14 cellular contexts compared by ENCODE assay signal in genomic region chr22:22180738-22181514, GRCh38.
"Had no signal": no experiment of that assay in that cellular context is flagged by ENCODE, and none has a peak within 500 bp of the region (broad histone marks: within the 10 kb centered on the region; RNA-seq: fewer than 3 reads in every experiment).

No MANE protein-coding gene starts in this region.

- ATAC-seq: activated CD8-positive, alpha-beta memory T cell treated with anti-CD3 and anti-CD28 coated beads, Interleukin-2, amount 10 ng/mL, durations not matched to agents 7 days and 5 days; esophagus mucosa; sciatic nerve had no signal

- DNase-seq: activated CD4-positive, alpha-beta T cell treated with anti-CD3 and anti-CD28 coated beads for 1 hour; activated CD4-positive, alpha-beta T cell treated with anti-CD3 and anti-CD28 coated beads, Interleukin-2, amount 50 U/mL, for 48 hours; activated CD8-positive, alpha-beta memory T cell treated with anti-CD3 and anti-CD28 coated beads, Interleukin-2, amount 10 ng/mL, durations not matched to agents 7 days and 5 days; activated effector memory CD4-positive, alpha-beta T cell treated with anti-CD3 and anti-CD28 coated beads, Interleukin-2, amount 50 U/mL, for 16 hours; activated naive CD8-positive, alpha-beta T cell treated with anti-CD3 and anti-CD28 coated beads for 36 hours; activated T-cell treated with anti-CD3 and anti-CD28 coated beads, Interleukin-2, amount 50 U/mL, for 24 hours; brain microvascular endothelial cell; cerebellar nuclear complex; T-helper 9 cell had no signal

- H3K4me3 ChIP-seq: spleen had no signal

- H3K36me3 Mint-ChIP-seq: activated CD8-positive, alpha-beta memory T cell treated with anti-CD3 and anti-CD28 coated beads, Interleukin-2, amount 10 ng/mL, durations not matched to agents 7 days and 5 days; activated naive CD8-positive, alpha-beta T cell treated with anti-CD3 and anti-CD28 coated beads for 36 hours had no signal

- H3K4me1 Mint-ChIP-seq: activated CD8-positive, alpha-beta memory T cell treated with anti-CD3 and anti-CD28 coated beads, Interleukin-2, amount 10 ng/mL, durations not matched to agents 7 days and 5 days; activated naive CD8-positive, alpha-beta T cell treated with anti-CD3 and anti-CD28 coated beads for 36 hours had no signal

- H3K9me3 ChIP-seq: spleen had no signal

- H3K9me3 Mint-ChIP-seq: activated naive CD8-positive, alpha-beta T cell treated with anti-CD3 and anti-CD28 coated beads for 36 hours; activated T-cell treated with anti-CD3 and anti-CD28 coated beads, Interleukin-2, amount 50 U/mL, for 24 hours; dendritic cell treated with granulocyte-macrophage colony-stimulating factor and Interleukin-4, amounts not matched to agents 40 ng/mL and 50 ng/mL, for 4 days; stimulated activated naive CD8-positive, alpha-beta T cell treated with anti-CD3 and anti-CD28 coated beads, Interleukin-15, Interleukin-2, amounts not matched to agents 100 ng/mL and 50 ng/mL, for 24 hours had no signal

- H3K36me3 ChIP-seq: brain microvascular endothelial cell, spleen had no signal

- H3K27ac ChIP-seq: brain microvascular endothelial cell, spleen had no signal

- H3K27ac Mint-ChIP-seq: activated CD8-positive, alpha-beta memory T cell treated with anti-CD3 and anti-CD28 coated beads, Interleukin-2, amount 10 ng/mL, durations not matched to agents 7 days and 5 days; activated naive CD8-positive, alpha-beta T cell treated with anti-CD3 and anti-CD28 coated beads for 36 hours; activated T-cell treated with anti-CD3 and anti-CD28 coated beads, Interleukin-2, amount 50 U/mL, for 24 hours; dendritic cell treated with granulocyte-macrophage colony-stimulating factor and Interleukin-4, amounts not matched to agents 40 ng/mL and 50 ng/mL, for 4 days; stimulated activated naive CD8-positive, alpha-beta T cell treated with anti-CD3 and anti-CD28 coated beads, Interleukin-15, Interleukin-2, amounts not matched to agents 100 ng/mL and 50 ng/mL, for 24 hours had no signal

- H3K4me3 Mint-ChIP-seq: activated CD8-positive, alpha-beta memory T cell treated with anti-CD3 and anti-CD28 coated beads, Interleukin-2, amount 10 ng/mL, durations not matched to agents 7 days and 5 days; activated naive CD8-positive, alpha-beta T cell treated with anti-CD3 and anti-CD28 coated beads for 36 hours; activated T-cell treated with anti-CD3 and anti-CD28 coated beads, Interleukin-2, amount 50 U/mL, for 24 hours; dendritic cell treated with granulocyte-macrophage colony-stimulating factor and Interleukin-4, amounts not matched to agents 40 ng/mL and 50 ng/mL, for 4 days; stimulated activated naive CD8-positive, alpha-beta T cell treated with anti-CD3 and anti-CD28 coated beads, Interleukin-15, Interleukin-2, amounts not matched to agents 100 ng/mL and 50 ng/mL, for 24 hours had no signal
